ENCODE assay signal across 8 cellular contexts in genomic region chr17:39737761-39738567, GRCh38. TPM values are rescaled to one million over a fixed set of nuclear protein-coding genes. Genes with fewer than 3 reads are reported as not detected.
A peak's percentile ranks its signal among the peaks of the same experiment; 100 is the strongest.
DNase-seq lines count a peak whose midpoint lies in the region; ATAC-seq and TF ChIP-seq lines count a peak whose summit lies in the region.

Gene GRB7, plus strand, starts transcription at chr17:39737938. Its CDS starts 4,364 bp downstream, at chr17:39742302.

- DNase-seq in NCI-H1092 treated with DMSO at 0.1 percent for 48 hours (lab: John Stamatoyannopoulos, UW) (peak; percentile 15), immature natural killer cell (no peak), thoracic aorta (ENCODE audit: low spot score) (no peak), NOMO-1 (lab: John Stamatoyannopoulos, UW; ENCODE audit: unreplicated experiment in 2 of 2) (no peak), tibial nerve (ENCODE audit: low spot score in 2 of 2) (no peak)
- DNase-seq in activated naive CD8-positive, alpha-beta T cell treated with anti-CD3 and anti-CD28 coated beads for 36 hours: no peak

- peak within 1 kb of the TSS; percentile 79 for H3K4me3 Mint-ChIP-seq in activated naive CD8-positive, alpha-beta T cell treated with anti-CD3 and anti-CD28 coated beads for 36 hours
- H3K4me3 Mint-ChIP-seq in immature natural killer cell: peak within 1 kb of the TSS; percentile 7 to 79 (median 18)

- H3K4me3 ChIP-seq in BLaER1: no peak within 1 kb of the TSS
- peak within 1 kb of the TSS; percentile 66 for H3K4me3 ChIP-seq in thoracic aorta
- H3K4me3 ChIP-seq in tibial nerve: peak within 1 kb of the TSS in 2 of 4 donors; percentile 24 to 31

- ATAC-seq in thoracic aorta (ENCODE audit: insufficient number of reproducible peaks, low FRiP score, low read depth) (no peak), HG02973 (IDR thresholded peaks at IDR 0.05; ENCODE audit: unreplicated experiment) (no peak)

- H4K20me1 ChIP-seq in BLaER1: no peaks in the 10 kb centered on the region

- no peak for TF ChIP-seq EP300 in tibial nerve (IDR thresholded peaks at IDR 0.05)

- TF ChIP-seq CTCF in thoracic aorta (IDR thresholded peaks at IDR 0.05) (no peak), tibial nerve (IDR thresholded peaks at IDR 0.05) (no peak)

- H3K4me1 ChIP-seq in BLaER1 (peaks cover 32% of the 10 kb centered on the region), thoracic aorta (ENCODE audit: control insufficient read depth in 1 of 2, low read depth in 2 of 2) (peaks cover 9 to 35% of the 10 kb centered on the region in 2 donors), tibial nerve (peaks cover 0 to 31% (median 15%) of the 10 kb centered on the region in 4 donors)

- H3K9me3 ChIP-seq in BLaER1 (no peaks in the 10 kb centered on the region), thoracic aorta (no peaks in the 10 kb centered on the region), tibial nerve (no peaks in the 10 kb centered on the region)

- no peak for TF ChIP-seq POLR2A in tibial nerve (IDR thresholded peaks at IDR 0.05)

- H3K27me3 ChIP-seq in BLaER1 (peaks cover 75% of the 10 kb centered on the region), thoracic aorta (replicated peaks; ENCODE audit: insufficient read depth) (no peaks in the 10 kb centered on the region), tibial nerve (peaks cover 0 to 65% of the 10 kb centered on the region in 2 donors)

- H3K27me3 Mint-ChIP-seq in activated naive CD8-positive, alpha-beta T cell treated with anti-CD3 and anti-CD28 coated beads for 36 hours: peaks cover 29% of the 10 kb centered on the region
- H3K27me3 Mint-ChIP-seq in immature natural killer cell (ENCODE audit: low read depth in 3 of 3): peaks cover 11 to 12% (median 11%) of the 10 kb centered on the region in 3 donors

- no peaks in the 10 kb centered on the region for H3K36me3 Mint-ChIP-seq in activated naive CD8-positive, alpha-beta T cell treated with anti-CD3 and anti-CD28 coated beads for 36 hours
- H3K36me3 Mint-ChIP-seq in immature natural killer cell: no peaks in the 10 kb centered on the region

- H3K9ac ChIP-seq in BLaER1: no peak within 1 kb of the TSS

- no peaks in the 10 kb centered on the region for H3K9me3 Mint-ChIP-seq in activated naive CD8-positive, alpha-beta T cell treated with anti-CD3 and anti-CD28 coated beads for 36 hours
- no peaks in the 10 kb centered on the region for H3K9me3 Mint-ChIP-seq in immature natural killer cell

- WGBS in tibial nerve, 2 donors: 21% methylated on average over 30 to 31 of the region's 34 CpGs

- H3K4me2 ChIP-seq in BLaER1: 0 out of 2 replicates have a peak within 1 kb of the TSS, but pooled peaks have one; percentile 4

- peaks cover 17% of the 10 kb centered on the region for H3K4me1 Mint-ChIP-seq in activated naive CD8-positive, alpha-beta T cell treated with anti-CD3 and anti-CD28 coated beads for 36 hours
- peaks cover 7 to 8% of the 10 kb centered on the region in 2 donors for H3K4me1 Mint-ChIP-seq in immature natural killer cell

- H3K27ac ChIP-seq in BLaER1: no peak within 1 kb of the TSS
- H3K27ac ChIP-seq in thoracic aorta: peak within 1 kb of the TSS in 1 of 2 donors; percentile 2
- H3K27ac ChIP-seq in tibial nerve: peak within 1 kb of the TSS in 1 of 4 donors; percentile 62

- H3K36me3 ChIP-seq in BLaER1 (no peaks in the 10 kb centered on the region), thoracic aorta (no peaks in the 10 kb centered on the region), tibial nerve (no peaks in the 10 kb centered on the region)

- peak within 1 kb of the TSS; percentile 74 for H3K27ac Mint-ChIP-seq in activated naive CD8-positive, alpha-beta T cell treated with anti-CD3 and anti-CD28 coated beads for 36 hours
- peak within 1 kb of the TSS in 3 of 6 donors; percentile 55 to 67 (median 59) for H3K27ac Mint-ChIP-seq in immature natural killer cell

RNA-seq across cellular contexts. Expression of gene GRB7, which starts in this region (rescaled TPM):
- total RNA-seq in activated naive CD8-positive, alpha-beta T cell treated with anti-CD3 and anti-CD28 coated beads for 36 hours: under 1 TPM; 0.60 to 0.84 TPM
- not detected for polyA plus RNA-seq in immature natural killer cell
- total RNA-seq in thoracic aorta (1 to 10 TPM in 1 of 2 donors, under 1 TPM in 1; 0.85 to 1.4 TPM), tibial nerve (under 1 TPM in 3 of 4 donors, not detected in 1; 0.21 to 0.39 (median 0.30) TPM)
